ENCODE assay signal across 18 cellular contexts in the genomic region with DNA sequence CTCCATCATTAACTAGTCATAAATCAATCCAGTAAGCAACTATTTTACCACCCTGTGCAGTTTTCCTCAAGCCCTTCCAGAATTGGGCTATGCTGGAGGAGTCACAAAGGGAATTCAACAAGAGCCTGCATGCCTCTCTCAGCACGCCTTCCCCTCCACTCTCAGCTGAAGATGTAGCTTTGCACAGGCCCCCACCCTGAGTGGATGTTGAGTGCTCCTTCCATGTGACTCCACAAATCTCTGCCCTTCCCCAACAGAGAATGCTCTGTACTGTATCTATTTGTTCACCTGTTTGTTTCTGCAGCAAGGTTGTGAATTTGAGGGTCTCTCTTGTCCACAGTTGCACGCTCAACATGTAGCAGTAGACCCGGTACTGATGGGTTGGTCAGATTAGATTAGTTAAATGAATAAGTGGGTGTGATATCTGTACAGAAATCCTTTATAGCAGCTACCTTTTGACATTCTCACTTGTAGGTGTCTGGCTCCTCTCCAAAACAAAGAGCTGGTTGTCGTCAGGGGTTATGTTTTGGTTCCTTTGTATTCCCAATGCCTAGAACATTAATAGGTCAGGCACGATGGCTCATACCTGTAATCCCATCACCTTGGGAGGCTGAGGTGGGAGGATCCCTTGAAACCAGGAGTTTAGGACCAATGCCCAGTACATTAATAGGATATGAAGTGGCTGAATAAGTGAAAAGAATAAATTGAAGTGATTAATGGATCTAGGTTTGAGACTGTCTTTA.
DNase-seq lines count a peak whose midpoint lies in the region; ATAC-seq and TF ChIP-seq lines count a peak whose summit lies in the region.
"Had no signal": no experiment of that assay in that cellular context is flagged by ENCODE, and none has a peak within 500 bp of the region (broad histone marks: within the 10 kb centered on the region; RNA-seq: fewer than 3 reads in every experiment).

No MANE protein-coding gene starts in this region.

- H2AFZ ChIP-seq in GM23338: peak overlapping the region; percentile 70; the same call in 1 of the 2 replicates
- H2AFZ ChIP-seq in PC-9: no peak overlapping the region

- H3K27ac Mint-ChIP-seq in GM23338: no peak overlapping the region

- H3K79me2 ChIP-seq in GM23338 (replicated peaks; ENCODE audit: insufficient read depth) (no peaks in the 10 kb centered on the region), PC-9 (ENCODE audit: low read depth) (no peaks in the 10 kb centered on the region)

- peaks cover 17% of the 10 kb centered on the region for H3K4me1 Mint-ChIP-seq in GM23338

- peak overlapping the region; percentile 14; the same call in 1 of the 2 replicates for H3K4me3 ChIP-seq in BE2C (ENCODE audit: low read depth, low read length)
- no peak overlapping the region for H3K4me3 ChIP-seq in GM23338
- no peak overlapping the region for H3K4me3 ChIP-seq in PC-9
- H3K4me3 ChIP-seq: ascending aorta, colonic mucosa, gastrocnemius medialis, suprapubic skin had no signal

- H3K4me1 ChIP-seq in BE2C (peaks cover 13% of the 10 kb centered on the region), GM23338 (ENCODE audit: insufficient read depth) (peaks cover 6% of the 10 kb centered on the region; the same call in 1 of the 2 replicates), PC-9 (replicated peaks; ENCODE audit: insufficient read depth) (no peaks in the 10 kb centered on the region)
- H3K4me1 ChIP-seq: ascending aorta, colonic mucosa, gastrocnemius medialis had no signal

- intact Hi-C loops in PC-9 (cut with micrococcal nuclease; ENCODE audit: unreplicated experiment): no loop called here

- H3K27ac ChIP-seq in GM23338 (ENCODE audit: low read depth) (no peak overlapping the region), PC-9 (no peak overlapping the region)
- H3K27ac ChIP-seq: colonic mucosa, gastrocnemius medialis, suprapubic skin had no signal

- TF ChIP-seq CTCF in BE2C (IDR thresholded peaks at IDR 0.05; ENCODE audit: low read depth, low read length) (no peak), GM23338 (conservative IDR thresholded peaks at IDR 0.05; ENCODE audit: low read depth in 2 of 2) (no peak), PC-9 (conservative IDR thresholded peaks at IDR 0.05) (no peak)

- H3K9me2 ChIP-seq in GM23338 (ENCODE audit: insufficient read depth): peaks cover 8% of the 10 kb centered on the region; the same call in 1 of the 2 replicates
- no peaks in the 10 kb centered on the region; the same call in 1 of the 2 replicates for H3K9me2 ChIP-seq in PC-9 (ENCODE audit: insufficient read depth)

- CTCF ChIA-PET in PC-9 (lab: Charles Lee): no interaction called here

- H3K36me3 ChIP-seq in BE2C (no peaks in the 10 kb centered on the region), GM23338 (ENCODE audit: insufficient read depth) (no peaks in the 10 kb centered on the region), PC-9 (ENCODE audit: low read depth) (no peaks in the 10 kb centered on the region)
- H3K36me3 ChIP-seq: ascending aorta, colonic mucosa, gastrocnemius medialis, suprapubic skin had no signal

- no peaks in the 10 kb centered on the region; the same call in 2 of the 3 replicates for H3K9me3 Mint-ChIP-seq in GM23338

- BruUV-seq in PC-9 (replicated peaks; lab: Mats Ljungman, UMichigan): no TSS peak

- H3K27me3 Mint-ChIP-seq in GM23338 (ENCODE audit: insufficient read depth, low read depth, poor library complexity): peaks cover 4% of the 10 kb centered on the region

- POLR2A ChIA-PET in PC-9 (lab: Charles Lee; ENCODE audit: unreplicated experiment): no interaction called here

- no peaks in the 10 kb centered on the region for H3K36me3 Mint-ChIP-seq in GM23338 (ENCODE audit: low read depth)

- H4K20me1 ChIP-seq in GM23338 (replicated peaks; ENCODE audit: insufficient read depth) (no peaks in the 10 kb centered on the region), PC-9 (ENCODE audit: insufficient read depth) (no peaks in the 10 kb centered on the region)

- no peak overlapping the region for H3K4me3 Mint-ChIP-seq in GM23338

- ATAC-seq in GM23338 (no peak), left lobe of liver (peak; percentile 52), HG02870 (IDR thresholded peaks at IDR 0.05; ENCODE audit: unreplicated experiment) (no peak), GM19463 (IDR thresholded peaks at IDR 0.05; ENCODE audit: unreplicated experiment) (no peak)
- ATAC-seq: gastrocnemius medialis had no signal

- H3K4me2 ChIP-seq in GM23338 (no peak overlapping the region), PC-9 (no peak overlapping the region)

- no peaks in the 10 kb centered on the region for H3K9me3 ChIP-seq in BE2C
- no peaks in the 10 kb centered on the region for H3K9me3 ChIP-seq in PC-9 (ENCODE audit: insufficient read depth, low read depth)
- H3K9me3 ChIP-seq: ascending aorta, colonic mucosa, gastrocnemius medialis, suprapubic skin had no signal

- DNase-seq in BE2C: peak; percentile 42
- no peak for DNase-seq in GM23338 (ENCODE audit: low spot score)
- peak; percentile 76 for DNase-seq in NCI-H345 treated with DMSO at 0.1 percent for 48 hours (lab: John Stamatoyannopoulos, UW; ENCODE audit: unreplicated experiment)
- DNase-seq in left lobe of liver (ENCODE audit: low spot score): no peak
- DNase-seq in LoVo (ENCODE audit: low spot score): no peak
- DNase-seq in PC-9: no peak
- DNase-seq: activated CD4-positive, alpha-beta T cell treated with anti-CD3 and anti-CD28 coated beads, Interleukin-2, amount 50 U/mL, for 1 hour; activated naive CD4-positive, alpha-beta T cell treated with Interleukin-2 at 50 U/mL for 16 hours; AML-193; colonic mucosa; gastrocnemius medialis; GF-D8; IMR-90; MM.1S had no signal

- H3K27me3 ChIP-seq in BE2C (no peaks in the 10 kb centered on the region; the same call in 1 of the 2 replicates), GM23338 (ENCODE audit: insufficient read depth) (no peaks in the 10 kb centered on the region), PC-9 (ENCODE audit: insufficient read depth, low read depth) (no peaks in the 10 kb centered on the region)
- H3K27me3 ChIP-seq: ascending aorta, colonic mucosa, gastrocnemius medialis, suprapubic skin had no signal

- no peaks in the 10 kb centered on the region for H3F3A ChIP-seq in GM23338 (replicated peaks; ENCODE audit: low read depth)
- no peaks in the 10 kb centered on the region for H3F3A ChIP-seq in PC-9 (ENCODE audit: insufficient read depth, low read depth)

TF ChIP-seq in GM23338, 12 proteins besides CTCF, POLR2A, EP300 and RAD21 (continues in another document):
- no peak for TF ChIP-seq CREB1 (CRISPR knock-in tag; IDR thresholded peaks at IDR 0.05; ENCODE audit: low read depth)
- TF ChIP-seq ZNF331 (CRISPR knock-in tag; IDR thresholded peaks at IDR 0.05; ENCODE audit: low read depth): no peak
- no peak for TF ChIP-seq STAT1 (IDR thresholded peaks at IDR 0.05; ENCODE audit: unreplicated experiment)
- TF ChIP-seq EZH2phosphoT487 (IDR thresholded peaks at IDR 0.05; ENCODE audit: unreplicated experiment): no peak
- TF ChIP-seq, protein P1, sequence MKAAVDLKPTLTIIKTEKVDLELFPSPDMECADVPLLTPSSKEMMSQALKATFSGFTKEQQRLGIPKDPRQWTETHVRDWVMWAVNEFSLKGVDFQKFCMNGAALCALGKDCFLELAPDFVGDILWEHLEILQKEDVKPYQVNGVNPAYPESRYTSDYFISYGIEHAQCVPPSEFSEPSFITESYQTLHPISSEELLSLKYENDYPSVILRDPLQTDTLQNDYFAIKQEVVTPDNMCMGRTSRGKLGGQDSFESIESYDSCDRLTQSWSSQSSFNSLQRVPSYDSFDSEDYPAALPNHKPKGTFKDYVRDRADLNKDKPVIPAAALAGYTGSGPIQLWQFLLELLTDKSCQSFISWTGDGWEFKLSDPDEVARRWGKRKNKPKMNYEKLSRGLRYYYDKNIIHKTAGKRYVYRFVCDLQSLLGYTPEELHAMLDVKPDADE (IDR thresholded peaks at IDR 0.05): no peak
- no peak for TF ChIP-seq POLR2AphosphoS5 (IDR thresholded peaks at IDR 0.05; ENCODE audit: low read depth)

Comparison
In these comparisons a context has a peak if more than half of its experiments do, and no peak if none do; other contexts are left out.
1. DNase-seq: peak in BE2C (single experiment) and NCI-H345 treated with DMSO at 0.1 percent for 48 hours (single experiment); none in GM23338 (single experiment), left lobe of liver (single experiment), LoVo (single experiment) and PC-9 (0 of 2).